ENCODE assay signal across 9 cellular contexts in the genomic region with DNA sequence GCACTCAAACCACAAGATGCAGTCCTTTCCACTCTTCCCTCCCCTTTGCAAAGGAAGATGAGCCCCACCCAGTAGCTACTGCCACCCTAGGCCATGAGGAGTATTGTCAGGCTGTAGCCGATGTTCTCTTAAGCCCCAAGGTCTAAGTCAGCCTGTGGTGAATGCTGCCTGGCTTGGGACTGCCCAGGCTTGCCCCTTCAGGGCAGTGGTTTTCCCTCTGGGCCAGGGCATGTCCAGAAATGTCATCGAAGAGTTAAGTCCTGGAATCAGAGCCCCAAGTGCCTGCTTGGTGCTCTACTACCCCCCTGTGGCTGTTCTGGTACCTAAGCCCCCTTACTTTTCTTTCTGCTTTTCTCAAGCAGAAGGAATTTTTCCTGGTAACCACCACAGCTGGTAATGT. TPM values are rescaled to one million over a fixed set of nuclear protein-coding genes. Genes with fewer than 3 reads are reported as not detected.
A peak's percentile ranks its signal among the peaks of the same experiment; 100 is the strongest.
DNase-seq lines count a peak whose midpoint lies in the region; FAIRE-seq and TF ChIP-seq lines count a peak whose summit lies in the region.
"Had no signal": no experiment of that assay in that cellular context is flagged by ENCODE, and none has a peak within 500 bp of the region (broad histone marks: within the 10 kb centered on the region; RNA-seq: fewer than 3 reads in every experiment).

No MANE protein-coding gene starts in this region.

- H3K9me2 ChIP-seq in OCI-LY1 (ENCODE audit: low read depth, low read length), result no peaks in the 10 kb centered on the region

- CTCF ChIA-PET in activated CD4-positive, alpha-beta T cell treated with anti-CD3 and anti-CD28 coated beads, Interleukin-2, amount 10 ng/mL, durations not matched to agents 7 days and 5 days (lab: Charles Lee), result interaction anchor here (2.8 kb wide), 1 partner anchor 10 kb away, joined by 11 read pairs; no protein-coding TSS in a partner anchor
- CTCF ChIA-PET in HEK293T (lab: Yijun Ruan, JAX), result no interaction called here

- H3K4me1 Mint-ChIP-seq in activated CD4-positive, alpha-beta T cell treated with anti-CD3 and anti-CD28 coated beads, Interleukin-2, amount 10 ng/mL, durations not matched to agents 7 days and 5 days, result peaks cover 12% of the 10 kb centered on the region

- POLR2A ChIA-PET in activated CD4-positive, alpha-beta T cell treated with anti-CD3 and anti-CD28 coated beads, Interleukin-2, amount 10 ng/mL, durations not matched to agents 7 days and 5 days (lab: Charles Lee), result no interaction called here
- POLR2A ChIA-PET in HEK293T (lab: Yijun Ruan, JAX), result no interaction called here

- no peaks in the 10 kb centered on the region for H3K4me1 ChIP-seq in OCI-LY1 (ENCODE audit: insufficient read depth, low read length, severe bottlenecking)
- H3K4me1 ChIP-seq in esophagus squamous epithelium, result peaks cover 0 to 10% (median 0%) of the 10 kb centered on the region in 3 donors
- H3K4me1 ChIP-seq in kidney (ENCODE audit: control insufficient read depth in 1 of 2, insufficient read depth in 1 of 2, low read depth in 1 of 2, low read length in 2 of 2), result no peaks in the 10 kb centered on the region

- no peaks in the 10 kb centered on the region for H3K36me3 Mint-ChIP-seq in activated CD4-positive, alpha-beta T cell treated with anti-CD3 and anti-CD28 coated beads, Interleukin-2, amount 10 ng/mL, durations not matched to agents 7 days and 5 days (ENCODE audit: low read depth)

- H3K36me3 ChIP-seq in OCI-LY1 (ENCODE audit: insufficient read depth, low read length) (no peaks in the 10 kb centered on the region), esophagus squamous epithelium (no peaks in the 10 kb centered on the region), kidney (ENCODE audit: control insufficient read depth in 1 of 2, insufficient read depth in 2 of 2, low read length in 2 of 2) (no peaks in the 10 kb centered on the region)

- H3K27ac ChIP-seq in OCI-LY1 (ENCODE audit: low read depth, low read length, poor library complexity, severe bottlenecking) (no peak overlapping the region), esophagus squamous epithelium (no peak overlapping the region), kidney (ENCODE audit: low read depth in 2 of 2, low read length in 2 of 2) (no peak overlapping the region)

- no peaks in the 10 kb centered on the region for H4K20me1 ChIP-seq in OCI-LY1 (ENCODE audit: insufficient read depth, low read length)

- 17 to 60% methylated on average over 1 of the region's 2 CpGs for WGBS in esophagus squamous epithelium, 2 donors

- H3K9me3 ChIP-seq in OCI-LY1 (ENCODE audit: low read length) (no peaks in the 10 kb centered on the region), esophagus squamous epithelium (no peaks in the 10 kb centered on the region), kidney (ENCODE audit: control insufficient read depth in 1 of 2, low read length in 2 of 2) (no peaks in the 10 kb centered on the region)

- no peak for FAIRE-seq in kidney (lab: Jason Lieb, UNC)
- FAIRE-seq: G401.6 had no signal

- H2AFZ ChIP-seq in OCI-LY1 (ENCODE audit: low read length), result no peak overlapping the region

- H3K4me2 ChIP-seq in OCI-LY1 (ENCODE audit: low read length), result no peak overlapping the region

- TF ChIP-seq POLR2A in esophagus squamous epithelium (IDR thresholded peaks at IDR 0.05), result no peak

- H3K79me2 ChIP-seq in OCI-LY1 (ENCODE audit: insufficient read depth, low read length), result no peaks in the 10 kb centered on the region

- H3K4me3 Mint-ChIP-seq in activated CD4-positive, alpha-beta T cell treated with anti-CD3 and anti-CD28 coated beads, Interleukin-2, amount 10 ng/mL, durations not matched to agents 7 days and 5 days, result no peak overlapping the region

- DNase-seq in activated CD4-positive, alpha-beta T cell treated with anti-CD3 and anti-CD28 coated beads, Interleukin-2, amount 10 ng/mL, durations not matched to agents 7 days and 5 days, result peak; percentile 8
- DNase-seq in activated CD4-positive, alpha-beta T cell treated with anti-CD3 and anti-CD28 coated beads for 1 hour, result no peak
- DNase-seq in HEK293T (ENCODE audit: extremely low spot score) (peak; percentile 28), esophagus squamous epithelium (lab: John Stamatoyannopoulos, UW) (no peak), cerebellum (ENCODE audit: low spot score) (no peak), kidney (no peak), DMS79 (lab: John Stamatoyannopoulos, UW) (no peak)

- H3K27ac Mint-ChIP-seq in activated CD4-positive, alpha-beta T cell treated with anti-CD3 and anti-CD28 coated beads, Interleukin-2, amount 10 ng/mL, durations not matched to agents 7 days and 5 days, result no peak overlapping the region

- TF ChIP-seq CTCF in OCI-LY1 (IDR thresholded peaks at IDR 0.05; ENCODE audit: low read length) (peak; percentile 41; the same call in 1 of the 2 replicates), esophagus squamous epithelium (IDR thresholded peaks at IDR 0.05) (peak in 4 of 6 experiments; percentile 5 to 40 (median 34)), kidney (IDR thresholded peaks at IDR 0.05; ENCODE audit: borderline replicate concordance, extremely low read depth, insufficient read depth) (no peak)

- intact Hi-C loops in esophagus squamous epithelium (cut with DNase I) (no loop called here), kidney (cut with DNase I) (no loop called here)

- H3K27me3 Mint-ChIP-seq in activated CD4-positive, alpha-beta T cell treated with anti-CD3 and anti-CD28 coated beads, Interleukin-2, amount 10 ng/mL, durations not matched to agents 7 days and 5 days, result no peaks in the 10 kb centered on the region

- H3K4me3 ChIP-seq in OCI-LY1 (ENCODE audit: low read depth, low read length, poor library complexity, severe bottlenecking) (no peak overlapping the region), esophagus squamous epithelium (no peak overlapping the region), kidney (ENCODE audit: low read length in 2 of 2) (no peak overlapping the region)

- no peaks in the 10 kb centered on the region for H3F3A ChIP-seq in OCI-LY1 (ENCODE audit: insufficient read depth, low read length)

- H3K27me3 ChIP-seq in OCI-LY1 (ENCODE audit: insufficient read depth, low read length) (no peaks in the 10 kb centered on the region), esophagus squamous epithelium (no peaks in the 10 kb centered on the region)

- H3K9me3 Mint-ChIP-seq in activated CD4-positive, alpha-beta T cell treated with anti-CD3 and anti-CD28 coated beads, Interleukin-2, amount 10 ng/mL, durations not matched to agents 7 days and 5 days, result no peaks in the 10 kb centered on the region

- H3K9ac ChIP-seq in OCI-LY1 (ENCODE audit: low read length) (no peak overlapping the region), kidney (ENCODE audit: low read length in 2 of 2) (no peak overlapping the region)

TF ChIP-seq in HEK293T, 16 proteins besides CTCF, POLR2A, EP300 and RAD21:
- TF ChIP-seq CTBP1 (IDR thresholded peaks at IDR 0.05; ENCODE audit: borderline replicate concordance), result no peak
- TF ChIP-seq FOXM1 (IDR thresholded peaks at IDR 0.05; ENCODE audit: borderline replicate concordance), result no peak
- no peak for TF ChIP-seq ZNF384 (IDR thresholded peaks at IDR 0.05)
- TF ChIP-seq BHLHE40 (IDR thresholded peaks at IDR 0.05; ENCODE audit: borderline replicate concordance), result no peak
- no peak for TF ChIP-seq ARNT (IDR thresholded peaks at IDR 0.05)
- no peak for TF ChIP-seq TARDBP (IDR thresholded peaks at IDR 0.05)
- TF ChIP-seq SUZ12 (IDR thresholded peaks at IDR 0.05), result no peak
- no peak for TF ChIP-seq NFRKB (IDR thresholded peaks at IDR 0.05)
- TF ChIP-seq SP1 (IDR thresholded peaks at IDR 0.05), result no peak

RNA-seq across cellular contexts. Expression of a gene that starts 11.8 kb away (rescaled TPM):
- 100 to 1,000 TPM; 682 to 705 TPM for total RNA-seq in activated CD4-positive, alpha-beta T cell treated with anti-CD3 and anti-CD28 coated beads, Interleukin-2, amount 10 ng/mL, durations not matched to agents 7 days and 5 days
- total RNA-seq in esophagus squamous epithelium (100 to 1,000 TPM; 179 to 377 (median 336) TPM), cerebellum (64.9 TPM), kidney (356 TPM)
- polyA plus RNA-seq in kidney (ENCODE audit: insufficient read depth, low read depth, low replicate concordance), result 471 TPM

RNA-seq across cellular contexts. Expression of a gene that starts 47.2 kb away (rescaled TPM):
- total RNA-seq in activated CD4-positive, alpha-beta T cell treated with anti-CD3 and anti-CD28 coated beads, Interleukin-2, amount 10 ng/mL, durations not matched to agents 7 days and 5 days, result 10 to 100 TPM; 24.0 to 25.6 TPM
- 10 to 100 TPM in 3 of 4 donors, 1 to 10 TPM in 1; 6.6 to 25.2 (median 16.5) TPM for total RNA-seq in esophagus squamous epithelium
- 30.0 TPM for total RNA-seq in cerebellum
- 23.3 TPM for total RNA-seq in kidney
- 14.0 TPM for polyA plus RNA-seq in kidney (ENCODE audit: insufficient read depth, low read depth, low replicate concordance)

Comparison
In these comparisons a context has a peak if more than half of its experiments do, and no peak if none do; other contexts are left out.
1. DNase-seq: peak in activated CD4-positive, alpha-beta T cell treated with anti-CD3 and anti-CD28 coated beads, Interleukin-2, amount 10 ng/mL, durations not matched to agents 7 days and 5 days (single experiment) and HEK293T (single experiment); none in activated CD4-positive, alpha-beta T cell treated with anti-CD3 and anti-CD28 coated beads for 1 hour (single experiment), esophagus squamous epithelium (single experiment), cerebellum (single experiment), kidney (single experiment) and DMS79 (single experiment).